In the genomic region with DNA sequence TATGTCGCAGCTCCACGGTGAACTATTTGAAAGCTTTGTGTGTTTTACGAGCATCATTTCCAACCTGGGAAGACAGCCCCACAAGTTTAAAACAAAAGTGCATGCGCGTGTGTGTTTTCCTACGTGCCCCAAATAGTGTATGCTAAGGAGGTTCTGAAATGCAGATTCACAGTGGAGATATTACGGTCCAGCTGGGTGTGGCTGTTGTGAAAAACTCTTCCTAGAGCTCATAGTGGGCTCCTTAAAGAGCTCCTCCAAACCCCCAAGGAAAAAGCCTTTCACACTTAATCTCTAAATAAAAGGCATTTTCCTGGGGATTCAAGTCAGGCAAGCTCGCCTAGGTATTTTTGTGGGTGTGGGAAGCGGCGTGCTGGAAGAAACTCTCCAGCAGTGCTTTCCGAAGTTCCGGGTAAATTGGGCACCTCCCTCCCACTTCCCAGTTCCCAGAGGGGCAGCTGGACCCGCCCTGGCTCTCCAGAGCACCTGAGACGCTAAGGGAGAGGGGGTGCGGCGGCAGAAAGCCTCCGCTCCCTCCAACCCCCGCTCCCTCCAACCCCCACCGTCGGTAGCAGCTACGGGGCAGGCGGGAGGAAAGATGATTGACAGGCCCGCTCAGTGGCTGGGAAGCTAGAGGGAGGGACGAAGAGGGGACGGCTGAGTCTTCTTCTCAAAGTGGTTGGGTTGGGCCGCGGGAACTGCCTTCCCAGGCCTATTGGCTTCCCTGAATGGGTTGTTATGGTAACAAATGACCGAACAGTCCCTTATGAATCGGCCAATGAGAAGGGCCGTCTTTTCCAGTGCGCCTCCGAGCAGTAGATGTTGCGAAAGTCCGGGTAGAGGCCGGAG, we compare ENCODE assay signal across 1 cellular context.
TF ChIP-seq lines count a peak whose summit lies in the region.

No MANE protein-coding gene starts in this region.

TF ChIP-seq in HepG2, 621 proteins besides CTCF, POLR2A, EP300 and RAD21 (continued from another document and continues in another):
- TF ChIP-seq, protein P1, sequence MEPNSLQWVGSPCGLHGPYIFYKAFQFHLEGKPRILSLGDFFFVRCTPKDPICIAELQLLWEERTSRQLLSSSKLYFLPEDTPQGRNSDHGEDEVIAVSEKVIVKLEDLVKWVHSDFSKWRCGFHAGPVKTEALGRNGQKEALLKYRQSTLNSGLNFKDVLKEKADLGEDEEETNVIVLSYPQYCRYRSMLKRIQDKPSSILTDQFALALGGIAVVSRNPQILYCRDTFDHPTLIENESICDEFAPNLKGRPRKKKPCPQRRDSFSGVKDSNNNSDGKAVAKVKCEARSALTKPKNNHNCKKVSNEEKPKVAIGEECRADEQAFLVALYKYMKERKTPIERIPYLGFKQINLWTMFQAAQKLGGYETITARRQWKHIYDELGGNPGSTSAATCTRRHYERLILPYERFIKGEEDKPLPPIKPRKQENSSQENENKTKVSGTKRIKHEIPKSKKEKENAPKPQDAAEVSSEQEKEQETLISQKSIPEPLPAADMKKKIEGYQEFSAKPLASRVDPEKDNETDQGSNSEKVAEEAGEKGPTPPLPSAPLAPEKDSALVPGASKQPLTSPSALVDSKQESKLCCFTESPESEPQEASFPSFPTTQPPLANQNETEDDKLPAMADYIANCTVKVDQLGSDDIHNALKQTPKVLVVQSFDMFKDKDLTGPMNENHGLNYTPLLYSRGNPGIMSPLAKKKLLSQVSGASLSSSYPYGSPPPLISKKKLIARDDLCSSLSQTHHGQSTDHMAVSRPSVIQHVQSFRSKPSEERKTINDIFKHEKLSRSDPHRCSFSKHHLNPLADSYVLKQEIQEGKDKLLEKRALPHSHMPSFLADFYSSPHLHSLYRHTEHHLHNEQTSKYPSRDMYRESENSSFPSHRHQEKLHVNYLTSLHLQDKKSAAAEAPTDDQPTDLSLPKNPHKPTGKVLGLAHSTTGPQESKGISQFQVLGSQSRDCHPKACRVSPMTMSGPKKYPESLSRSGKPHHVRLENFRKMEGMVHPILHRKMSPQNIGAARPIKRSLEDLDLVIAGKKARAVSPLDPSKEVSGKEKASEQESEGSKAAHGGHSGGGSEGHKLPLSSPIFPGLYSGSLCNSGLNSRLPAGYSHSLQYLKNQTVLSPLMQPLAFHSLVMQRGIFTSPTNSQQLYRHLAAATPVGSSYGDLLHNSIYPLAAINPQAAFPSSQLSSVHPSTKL (CRISPR knock-in tag; IDR thresholded peaks at IDR 0.05) = peak; percentile 24; the same call in 1 of the 2 replicates
- TF ChIP-seq, protein P2, sequence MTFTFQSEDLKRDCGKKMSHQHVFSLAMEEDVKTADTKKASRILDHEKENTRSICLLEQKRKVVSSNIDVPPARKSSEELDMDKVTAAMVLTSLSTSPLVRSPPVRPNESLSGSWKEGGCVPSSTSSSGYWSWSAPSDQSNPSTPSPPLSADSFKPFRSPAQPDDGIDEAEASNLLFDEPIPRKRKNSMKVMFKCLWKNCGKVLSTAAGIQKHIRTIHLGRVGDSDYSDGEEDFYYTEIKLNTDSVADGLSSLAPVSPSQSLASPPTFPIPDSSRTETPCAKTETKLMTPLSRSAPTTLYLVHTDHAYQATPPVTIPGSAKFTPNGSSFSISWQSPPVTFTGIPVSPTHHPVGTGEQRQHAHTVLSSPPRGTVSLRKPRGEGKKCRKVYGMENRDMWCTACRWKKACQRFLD (CRISPR knock-in tag; IDR thresholded peaks at IDR 0.05; ENCODE audit: borderline replicate concordance) = no peak
- TF ChIP-seq ATRX (CRISPR knock-in tag; IDR thresholded peaks at IDR 0.05; ENCODE audit: borderline replicate concordance) (no peak), RCOR2 (CRISPR knock-in tag; IDR thresholded peaks at IDR 0.05) (no peak), DR1 (CRISPR knock-in tag; IDR thresholded peaks at IDR 0.05) (no peak), ZSCAN29 (CRISPR knock-in tag; conservative IDR thresholded peaks at IDR 0.05) (no peak), KDM6A (CRISPR knock-in tag; IDR thresholded peaks at IDR 0.05; ENCODE audit: low read depth) (no peak), FOXO1 (CRISPR knock-in tag; IDR thresholded peaks at IDR 0.05) (no peak), ZNF441 (CRISPR knock-in tag; IDR thresholded peaks at IDR 0.05; ENCODE audit: borderline replicate concordance) (no peak), NFYB (CRISPR knock-in tag; IDR thresholded peaks at IDR 0.05) (peak; percentile 90), CCAR2 (optimal IDR thresholded peaks at IDR 0.05; ENCODE audit: low read depth, low read length) (no peak), ESRRA (CRISPR knock-in tag; IDR thresholded peaks at IDR 0.05; ENCODE audit: low read depth) (no peak), KDM1A (CRISPR knock-in tag; IDR thresholded peaks at IDR 0.05) (no peak), EEA1 (CRISPR knock-in tag; IDR thresholded peaks at IDR 0.05; ENCODE audit: borderline replicate concordance) (peak; percentile 49; the same call in 1 of the 2 replicates), ZNF256 (CRISPR knock-in tag; conservative IDR thresholded peaks at IDR 0.05) (no peak), ELF4 (CRISPR knock-in tag; IDR thresholded peaks at IDR 0.05; ENCODE audit: borderline replicate concordance) (peak; percentile 27; the same call in 1 of the 2 replicates), ZSCAN20 (CRISPR knock-in tag; IDR thresholded peaks at IDR 0.05; ENCODE audit: borderline replicate concordance) (no peak), AGO2 (optimal IDR thresholded peaks at IDR 0.05; ENCODE audit: low read depth, low read length) (no peak), MXD4 (CRISPR knock-in tag; IDR thresholded peaks at IDR 0.05) (0 out of 2 replicates have a peak, but pooled peaks have one; percentile 34), ZNF264 (CRISPR knock-in tag; IDR thresholded peaks at IDR 0.05) (no peak), ZBTB42 (CRISPR knock-in tag; IDR thresholded peaks at IDR 0.05) (no peak), TGIF2 (CRISPR knock-in tag; IDR thresholded peaks at IDR 0.05) (peak; percentile 15; the same call in 1 of the 2 replicates)
- TF ChIP-seq, protein P3, sequence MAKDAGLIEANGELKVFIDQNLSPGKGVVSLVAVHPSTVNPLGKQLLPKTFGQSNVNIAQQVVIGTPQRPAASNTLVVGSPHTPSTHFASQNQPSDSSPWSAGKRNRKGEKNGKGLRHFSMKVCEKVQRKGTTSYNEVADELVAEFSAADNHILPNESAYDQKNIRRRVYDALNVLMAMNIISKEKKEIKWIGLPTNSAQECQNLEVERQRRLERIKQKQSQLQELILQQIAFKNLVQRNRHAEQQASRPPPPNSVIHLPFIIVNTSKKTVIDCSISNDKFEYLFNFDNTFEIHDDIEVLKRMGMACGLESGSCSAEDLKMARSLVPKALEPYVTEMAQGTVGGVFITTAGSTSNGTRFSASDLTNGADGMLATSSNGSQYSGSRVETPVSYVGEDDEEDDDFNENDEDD (CRISPR knock-in tag; IDR thresholded peaks at IDR 0.05; ENCODE audit: borderline replicate concordance) = peak; percentile 36; the same call in 1 of the 2 replicates
- TF ChIP-seq, protein P4, sequence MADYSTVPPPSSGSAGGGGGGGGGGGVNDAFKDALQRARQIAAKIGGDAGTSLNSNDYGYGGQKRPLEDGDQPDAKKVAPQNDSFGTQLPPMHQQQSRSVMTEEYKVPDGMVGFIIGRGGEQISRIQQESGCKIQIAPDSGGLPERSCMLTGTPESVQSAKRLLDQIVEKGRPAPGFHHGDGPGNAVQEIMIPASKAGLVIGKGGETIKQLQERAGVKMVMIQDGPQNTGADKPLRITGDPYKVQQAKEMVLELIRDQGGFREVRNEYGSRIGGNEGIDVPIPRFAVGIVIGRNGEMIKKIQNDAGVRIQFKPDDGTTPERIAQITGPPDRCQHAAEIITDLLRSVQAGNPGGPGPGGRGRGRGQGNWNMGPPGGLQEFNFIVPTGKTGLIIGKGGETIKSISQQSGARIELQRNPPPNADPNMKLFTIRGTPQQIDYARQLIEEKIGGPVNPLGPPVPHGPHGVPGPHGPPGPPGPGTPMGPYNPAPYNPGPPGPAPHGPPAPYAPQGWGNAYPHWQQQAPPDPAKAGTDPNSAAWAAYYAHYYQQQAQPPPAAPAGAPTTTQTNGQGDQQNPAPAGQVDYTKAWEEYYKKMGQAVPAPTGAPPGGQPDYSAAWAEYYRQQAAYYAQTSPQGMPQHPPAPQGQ (CRISPR knock-in tag; IDR thresholded peaks at IDR 0.05; ENCODE audit: borderline replicate concordance) = no peak
- TF ChIP-seq, protein P5, sequence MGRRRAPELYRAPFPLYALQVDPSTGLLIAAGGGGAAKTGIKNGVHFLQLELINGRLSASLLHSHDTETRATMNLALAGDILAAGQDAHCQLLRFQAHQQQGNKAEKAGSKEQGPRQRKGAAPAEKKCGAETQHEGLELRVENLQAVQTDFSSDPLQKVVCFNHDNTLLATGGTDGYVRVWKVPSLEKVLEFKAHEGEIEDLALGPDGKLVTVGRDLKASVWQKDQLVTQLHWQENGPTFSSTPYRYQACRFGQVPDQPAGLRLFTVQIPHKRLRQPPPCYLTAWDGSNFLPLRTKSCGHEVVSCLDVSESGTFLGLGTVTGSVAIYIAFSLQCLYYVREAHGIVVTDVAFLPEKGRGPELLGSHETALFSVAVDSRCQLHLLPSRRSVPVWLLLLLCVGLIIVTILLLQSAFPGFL (CRISPR knock-in tag; IDR thresholded peaks at IDR 0.05) = no peak
- TF ChIP-seq, protein P6, sequence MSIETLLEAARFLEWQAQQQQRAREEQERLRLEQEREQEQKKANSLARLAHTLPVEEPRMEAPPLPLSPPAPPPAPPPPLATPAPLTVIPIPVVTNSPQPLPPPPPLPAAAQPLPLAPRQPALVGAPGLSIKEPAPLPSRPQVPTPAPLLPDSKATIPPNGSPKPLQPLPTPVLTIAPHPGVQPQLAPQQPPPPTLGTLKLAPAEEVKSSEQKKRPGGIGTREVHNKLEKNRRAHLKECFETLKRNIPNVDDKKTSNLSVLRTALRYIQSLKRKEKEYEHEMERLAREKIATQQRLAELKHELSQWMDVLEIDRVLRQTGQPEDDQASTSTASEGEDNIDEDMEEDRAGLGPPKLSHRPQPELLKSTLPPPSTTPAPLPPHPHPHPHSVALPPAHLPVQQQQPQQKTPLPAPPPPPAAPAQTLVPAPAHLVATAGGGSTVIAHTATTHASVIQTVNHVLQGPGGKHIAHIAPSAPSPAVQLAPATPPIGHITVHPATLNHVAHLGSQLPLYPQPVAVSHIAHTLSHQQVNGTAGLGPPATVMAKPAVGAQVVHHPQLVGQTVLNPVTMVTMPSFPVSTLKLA (IDR thresholded peaks at IDR 0.05) = peak; percentile 21; the same call in 1 of the 2 replicates
- TF ChIP-seq, protein P7, sequence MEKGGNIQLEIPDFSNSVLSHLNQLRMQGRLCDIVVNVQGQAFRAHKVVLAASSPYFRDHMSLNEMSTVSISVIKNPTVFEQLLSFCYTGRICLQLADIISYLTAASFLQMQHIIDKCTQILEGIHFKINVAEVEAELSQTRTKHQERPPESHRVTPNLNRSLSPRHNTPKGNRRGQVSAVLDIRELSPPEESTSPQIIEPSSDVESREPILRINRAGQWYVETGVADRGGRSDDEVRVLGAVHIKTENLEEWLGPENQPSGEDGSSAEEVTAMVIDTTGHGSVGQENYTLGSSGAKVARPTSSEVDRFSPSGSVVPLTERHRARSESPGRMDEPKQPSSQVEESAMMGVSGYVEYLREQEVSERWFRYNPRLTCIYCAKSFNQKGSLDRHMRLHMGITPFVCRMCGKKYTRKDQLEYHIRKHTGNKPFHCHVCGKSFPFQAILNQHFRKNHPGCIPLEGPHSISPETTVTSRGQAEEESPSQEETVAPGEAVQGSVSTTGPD (CRISPR knock-in tag; IDR thresholded peaks at IDR 0.05) = no peak
- TF ChIP-seq, protein P8, sequence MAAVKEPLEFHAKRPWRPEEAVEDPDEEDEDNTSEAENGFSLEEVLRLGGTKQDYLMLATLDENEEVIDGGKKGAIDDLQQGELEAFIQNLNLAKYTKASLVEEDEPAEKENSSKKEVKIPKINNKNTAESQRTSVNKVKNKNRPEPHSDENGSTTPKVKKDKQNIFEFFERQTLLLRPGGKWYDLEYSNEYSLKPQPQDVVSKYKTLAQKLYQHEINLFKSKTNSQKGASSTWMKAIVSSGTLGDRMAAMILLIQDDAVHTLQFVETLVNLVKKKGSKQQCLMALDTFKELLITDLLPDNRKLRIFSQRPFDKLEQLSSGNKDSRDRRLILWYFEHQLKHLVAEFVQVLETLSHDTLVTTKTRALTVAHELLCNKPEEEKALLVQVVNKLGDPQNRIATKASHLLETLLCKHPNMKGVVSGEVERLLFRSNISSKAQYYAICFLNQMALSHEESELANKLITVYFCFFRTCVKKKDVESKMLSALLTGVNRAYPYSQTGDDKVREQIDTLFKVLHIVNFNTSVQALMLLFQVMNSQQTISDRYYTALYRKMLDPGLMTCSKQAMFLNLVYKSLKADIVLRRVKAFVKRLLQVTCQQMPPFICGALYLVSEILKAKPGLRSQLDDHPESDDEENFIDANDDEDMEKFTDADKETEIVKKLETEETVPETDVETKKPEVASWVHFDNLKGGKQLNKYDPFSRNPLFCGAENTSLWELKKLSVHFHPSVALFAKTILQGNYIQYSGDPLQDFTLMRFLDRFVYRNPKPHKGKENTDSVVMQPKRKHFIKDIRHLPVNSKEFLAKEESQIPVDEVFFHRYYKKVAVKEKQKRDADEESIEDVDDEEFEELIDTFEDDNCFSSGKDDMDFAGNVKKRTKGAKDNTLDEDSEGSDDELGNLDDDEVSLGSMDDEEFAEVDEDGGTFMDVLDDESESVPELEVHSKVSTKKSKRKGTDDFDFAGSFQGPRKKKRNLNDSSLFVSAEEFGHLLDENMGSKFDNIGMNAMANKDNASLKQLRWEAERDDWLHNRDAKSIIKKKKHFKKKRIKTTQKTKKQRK (IDR thresholded peaks at IDR 0.05; ENCODE audit: low read length) = peak; percentile 54; the same call in 1 of the 2 replicates
- TF ChIP-seq, protein P9, sequence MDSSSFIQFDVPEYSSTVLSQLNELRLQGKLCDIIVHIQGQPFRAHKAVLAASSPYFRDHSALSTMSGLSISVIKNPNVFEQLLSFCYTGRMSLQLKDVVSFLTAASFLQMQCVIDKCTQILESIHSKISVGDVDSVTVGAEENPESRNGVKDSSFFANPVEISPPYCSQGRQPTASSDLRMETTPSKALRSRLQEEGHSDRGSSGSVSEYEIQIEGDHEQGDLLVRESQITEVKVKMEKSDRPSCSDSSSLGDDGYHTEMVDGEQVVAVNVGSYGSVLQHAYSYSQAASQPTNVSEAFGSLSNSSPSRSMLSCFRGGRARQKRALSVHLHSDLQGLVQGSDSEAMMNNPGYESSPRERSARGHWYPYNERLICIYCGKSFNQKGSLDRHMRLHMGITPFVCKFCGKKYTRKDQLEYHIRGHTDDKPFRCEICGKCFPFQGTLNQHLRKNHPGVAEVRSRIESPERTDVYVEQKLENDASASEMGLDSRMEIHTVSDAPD (CRISPR knock-in tag; IDR thresholded peaks at IDR 0.05) = peak; percentile 30; the same call in 1 of the 2 replicates
- TF ChIP-seq, protein P10, sequence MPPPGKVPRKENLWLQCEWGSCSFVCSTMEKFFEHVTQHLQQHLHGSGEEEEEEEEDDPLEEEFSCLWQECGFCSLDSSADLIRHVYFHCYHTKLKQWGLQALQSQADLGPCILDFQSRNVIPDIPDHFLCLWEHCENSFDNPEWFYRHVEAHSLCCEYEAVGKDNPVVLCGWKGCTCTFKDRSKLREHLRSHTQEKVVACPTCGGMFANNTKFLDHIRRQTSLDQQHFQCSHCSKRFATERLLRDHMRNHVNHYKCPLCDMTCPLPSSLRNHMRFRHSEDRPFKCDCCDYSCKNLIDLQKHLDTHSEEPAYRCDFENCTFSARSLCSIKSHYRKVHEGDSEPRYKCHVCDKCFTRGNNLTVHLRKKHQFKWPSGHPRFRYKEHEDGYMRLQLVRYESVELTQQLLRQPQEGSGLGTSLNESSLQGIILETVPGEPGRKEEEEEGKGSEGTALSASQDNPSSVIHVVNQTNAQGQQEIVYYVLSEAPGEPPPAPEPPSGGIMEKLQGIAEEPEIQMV (CRISPR knock-in tag; IDR thresholded peaks at IDR 0.05; ENCODE audit: low read depth) = no peak
